ENCODE assay signal across 21 cellular contexts in the genomic region with DNA sequence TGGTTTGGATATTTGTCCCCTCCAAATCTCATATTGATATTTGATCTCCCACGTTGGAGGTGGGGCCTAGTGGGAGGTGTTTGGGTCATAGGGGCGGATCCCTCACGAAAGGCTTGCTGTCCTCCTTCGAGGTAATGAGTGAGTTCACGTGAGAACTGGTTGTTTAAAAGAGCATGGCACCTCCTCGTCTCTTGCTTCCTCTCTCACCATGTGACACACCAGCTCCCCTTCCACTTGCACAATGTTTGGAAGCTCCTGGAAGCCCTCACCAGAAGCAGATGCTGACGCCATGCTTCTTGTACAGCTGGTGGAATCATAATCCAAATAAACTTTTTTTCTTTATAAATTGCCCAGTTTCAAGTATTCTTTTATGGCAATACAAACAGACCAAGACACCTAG. TPM values are rescaled to one million over a fixed set of nuclear protein-coding genes. Genes with fewer than 3 reads are reported as not detected.
A peak's percentile ranks its signal among the peaks of the same experiment; 100 is the strongest.
DNase-seq lines count a peak whose midpoint lies in the region; ATAC-seq and TF ChIP-seq lines count a peak whose summit lies in the region.
"Had no signal": no experiment of that assay in that cellular context is flagged by ENCODE, and none has a peak within 500 bp of the region (broad histone marks: within the 10 kb centered on the region; RNA-seq: fewer than 3 reads in every experiment).

No MANE protein-coding gene starts in this region.

- H3K4me1 ChIP-seq in smooth muscle cell (ENCODE audit: low read depth) (no peaks in the 10 kb centered on the region), Peyer's patch (peaks cover 0 to 7% (median 2%) of the 10 kb centered on the region in 4 donors)

- TF ChIP-seq CTCF in fibroblast of mammary gland (conservative IDR thresholded peaks at IDR 0.05; ENCODE audit: control insufficient read depth, insufficient read depth, low read depth, low read length) (no peak), smooth muscle cell (IDR thresholded peaks at IDR 0.05; ENCODE audit: borderline replicate concordance, insufficient read depth, poor library complexity, severe bottlenecking) (no peak), Peyer's patch (IDR thresholded peaks at IDR 0.05) (no peak)

- H3K36me3 ChIP-seq in smooth muscle cell (ENCODE audit: low read depth) (no peaks in the 10 kb centered on the region), Peyer's patch (no peaks in the 10 kb centered on the region)
- H3K36me3 ChIP-seq: gastrocnemius medialis, neutrophil had no signal

- H3K27me3 ChIP-seq in smooth muscle cell (ENCODE audit: low read depth) (no peaks in the 10 kb centered on the region), Peyer's patch (no peaks in the 10 kb centered on the region)
- H3K27me3 ChIP-seq: BLaER1, gastrocnemius medialis, neutrophil, tibial nerve had no signal

- no peaks in the 10 kb centered on the region for H3K79me2 ChIP-seq in smooth muscle cell (ENCODE audit: low read depth)

- intact Hi-C loops in Right ventricle myocardium inferior (cut with DNase I): no loop called here
- intact Hi-C loops in left cardiac atrium (cut with DNase I): no loop called here

- H3K9me3 ChIP-seq in smooth muscle cell (replicated peaks; ENCODE audit: low read depth) (no peaks in the 10 kb centered on the region), Peyer's patch (no peaks in the 10 kb centered on the region)
- H3K9me3 ChIP-seq: gastrocnemius medialis, neutrophil had no signal

- WGBS in smooth muscle cell (ENCODE audit: low lambda C conversion rate): 88% methylated on average over 7 of the region's 7 CpGs

- no peaks in the 10 kb centered on the region for H3F3A ChIP-seq in smooth muscle cell (ENCODE audit: low read depth)

- TF ChIP-seq POLR2A in Peyer's patch (IDR thresholded peaks at IDR 0.05): no peak

- H3K9ac ChIP-seq in smooth muscle cell (ENCODE audit: low read depth): no peak overlapping the region
- H3K9ac ChIP-seq: BLaER1 had no signal

- H3K4me3 ChIP-seq in fibroblast of mammary gland (ENCODE audit: control insufficient read depth, low read depth, low read length) (no peak overlapping the region), smooth muscle cell (no peak overlapping the region), Peyer's patch (no peak overlapping the region)
- H3K4me3 ChIP-seq: BLaER1, gastrocnemius medialis, lung, tibial nerve had no signal

- no peak overlapping the region for H2AFZ ChIP-seq in smooth muscle cell (ENCODE audit: low read depth)

- H3K4me2 ChIP-seq in smooth muscle cell: peak overlapping the region; percentile 1
- H3K4me2 ChIP-seq: BLaER1 had no signal

- ATAC-seq in Right ventricle myocardium inferior: peak; percentile 36
- ATAC-seq in left cardiac atrium: no peak
- no peak for ATAC-seq in HG03196 (IDR thresholded peaks at IDR 0.05; ENCODE audit: unreplicated experiment)
- ATAC-seq: gastrocnemius medialis, WTC11 had no signal

- DNase-seq in Right ventricle myocardium inferior (ENCODE audit: missing footprints) (no peak), left cardiac atrium (no peak), NCI-H69 (lab: John Stamatoyannopoulos, UW) (peak; percentile 30), fibroblast of mammary gland (ENCODE audit: low read depth) (peak; percentile 51), smooth muscle cell (lab: John Stamatoyannopoulos, UW; ENCODE audit: unreplicated experiment) (no peak), Peyer's patch (no peak), NCI-H446 treated with DMSO at 0.1 percent for 48 hours (lab: John Stamatoyannopoulos, UW) (no peak)
- DNase-seq: 8988T; activated naive CD8-positive, alpha-beta T cell treated with anti-CD3 and anti-CD28 coated beads, Interleukin-2, amount 10 ng/mL, durations not matched to agents 7 days and 5 days; Caco-2; gastrocnemius medialis; islet precursor cell; NCI-H524; stimulated activated CD4-positive, alpha-beta T cell treated with anti-CD3 and anti-CD28 coated beads, Interleukin-4, amount 100 ng/mL, for 1 hour; T-helper 9 cell had no signal

- H4K20me1 ChIP-seq in smooth muscle cell (ENCODE audit: low read depth): peaks cover 10% of the 10 kb centered on the region

- H3K27ac ChIP-seq in smooth muscle cell (ENCODE audit: low read depth): no peak overlapping the region
- H3K27ac ChIP-seq in Peyer's patch: no peak overlapping the region
- H3K27ac ChIP-seq: BLaER1, gastrocnemius medialis, neutrophil, tibial nerve had no signal

RNA-seq across cellular contexts. Expression of gene RFTN1, which starts 38.6 kb away (rescaled TPM):
- total RNA-seq in Right ventricle myocardium inferior (26.8 TPM), left cardiac atrium (10 to 100 TPM; 28.0 to 28.8 TPM), smooth muscle cell (35.6 and 37.7 TPM in 2 replicates), Peyer's patch (100 to 1,000 TPM in 1 of 4 donors, 10 to 100 TPM in 2, 1 to 10 TPM in 1; 6.1 to 135 (median 32.0) TPM)
- polyA plus RNA-seq in smooth muscle cell: 21.7 and 22.8 TPM in 2 replicates

Comparison
In these comparisons a context has a peak if more than half of its experiments do, and no peak if none do; other contexts are left out.
1. DNase-seq: peak in NCI-H69 (single experiment) and fibroblast of mammary gland (single experiment); none in Right ventricle myocardium inferior (single experiment), left cardiac atrium (single experiment), smooth muscle cell (single experiment), Peyer's patch (0 of 3) and NCI-H446 treated with DMSO at 0.1 percent for 48 hours (single experiment).